ENCODE assay signal across 10 cellular contexts in genomic region chr2:174574657-174575056, GRCh38. TPM values are rescaled to one million over a fixed set of nuclear protein-coding genes. Genes with fewer than 3 reads are reported as not detected.
A peak's percentile ranks its signal among the peaks of the same experiment; 100 is the strongest.
DNase-seq lines count a peak whose midpoint lies in the region; ATAC-seq and TF ChIP-seq lines count a peak whose summit lies in the region.
"Had no signal": no experiment of that assay in that cellular context is flagged by ENCODE, and none has a peak within 500 bp of the region (broad histone marks: within the 10 kb centered on the region; RNA-seq: fewer than 3 reads in every experiment).

No MANE protein-coding gene starts in this region.

- POLR2A ChIA-PET in CD4-positive, alpha-beta T cell (lab: Charles Lee): interaction anchor here (0.8 to 3.6 kb wide), 8 partner anchors 8 to 105 kb away, joined by 3 to 10 read pairs (median 3); no protein-coding TSS in a partner anchor

- H3K27ac ChIP-seq in CD4-positive, alpha-beta T cell (ENCODE audit: low read depth, low read length): no peak overlapping the region
- H3K27ac ChIP-seq: neural progenitor cell had no signal

- ATAC-seq in CD4-positive, alpha-beta T cell (ENCODE audit: poor library complexity): no peak
- no peak for ATAC-seq in T-helper 17 cell

- TF ChIP-seq CTCF in CD4-positive, alpha-beta T cell (IDR thresholded peaks at IDR 0.05): no peak

- no peaks in the 10 kb centered on the region for H3K9me3 ChIP-seq in CD4-positive, alpha-beta T cell (ENCODE audit: control insufficient read depth, low read length)
- H3K9me3 ChIP-seq in T-helper 17 cell (ENCODE audit: control insufficient read depth, low read length, poor library complexity, severe bottlenecking): no peaks in the 10 kb centered on the region
- H3K9me3 ChIP-seq: heart left ventricle had no signal

- peaks cover 100% of the 10 kb centered on the region for H3K36me3 Mint-ChIP-seq in CD4-positive, alpha-beta T cell (ENCODE audit: low read depth)
- peaks cover 8% of the 10 kb centered on the region for H3K36me3 Mint-ChIP-seq in T-helper 17 cell (ENCODE audit: low read depth)
- peaks cover 38 to 58% (median 44%) of the 10 kb centered on the region in 3 donors for H3K36me3 Mint-ChIP-seq in immature natural killer cell

- no peaks in the 10 kb centered on the region for H3K27me3 ChIP-seq in CD4-positive, alpha-beta T cell (ENCODE audit: control insufficient read depth, insufficient read depth, low read length)
- H3K27me3 ChIP-seq: heart left ventricle, neural progenitor cell had no signal

- intact Hi-C loops in CD4-positive, alpha-beta T cell (cut with DNase I, micrococcal nuclease): loop anchor here in 1 of 2 experiments (5.0 kb wide), 2 partner anchors 43 to 58 kb away; no protein-coding TSS in a partner anchor

- no peaks in the 10 kb centered on the region for H3K27me3 Mint-ChIP-seq in CD4-positive, alpha-beta T cell
- H3K27me3 Mint-ChIP-seq in T-helper 17 cell (no peaks in the 10 kb centered on the region), immature natural killer cell (ENCODE audit: low read depth in 3 of 3) (peaks cover 0 to 3% (median 2%) of the 10 kb centered on the region in 3 donors)

- H3K27ac Mint-ChIP-seq in CD4-positive, alpha-beta T cell: peak overlapping the region; percentile 77
- peak overlapping the region; percentile 90 for H3K27ac Mint-ChIP-seq in T-helper 17 cell
- peak overlapping the region; percentile 40 to 88 (median 78) for H3K27ac Mint-ChIP-seq in immature natural killer cell
- H3K27ac Mint-ChIP-seq: neural progenitor cell had no signal

- no peak for DNase-seq in CD4-positive, alpha-beta T cell
- DNase-seq in DMS153 (lab: John Stamatoyannopoulos, UW): peak; percentile 42
- no peak for DNase-seq in T-helper 17 cell
- DNase-seq in immature natural killer cell: no peak
- DNase-seq in dermis blood vessel endothelial cell: no peak
- DNase-seq in LoVo (ENCODE audit: low spot score): no peak
- DNase-seq in pons (ENCODE audit: low spot score): no peak
- DNase-seq: heart left ventricle, NCI-H1048 had no signal

- H3K4me1 Mint-ChIP-seq in CD4-positive, alpha-beta T cell (ENCODE audit: low read depth): peaks cover 86% of the 10 kb centered on the region
- H3K4me1 Mint-ChIP-seq in T-helper 17 cell (peaks cover 28% of the 10 kb centered on the region), immature natural killer cell (peaks cover 68 to 79% of the 10 kb centered on the region in 2 donors)
- H3K4me1 Mint-ChIP-seq: neural progenitor cell had no signal

- no peaks in the 10 kb centered on the region for H3K9me3 Mint-ChIP-seq in CD4-positive, alpha-beta T cell
- no peaks in the 10 kb centered on the region for H3K9me3 Mint-ChIP-seq in immature natural killer cell
- H3K9me3 Mint-ChIP-seq: neural progenitor cell had no signal

- CTCF ChIA-PET in CD4-positive, alpha-beta T cell (lab: Charles Lee): interaction anchor here (0.9 to 12.2 kb wide), 3 partner anchors 24 to 121 kb away, joined by 3 to 243 read pairs (median 9); partner anchors contain the start of gene WIPF1

- no peak overlapping the region for H3K4me3 Mint-ChIP-seq in CD4-positive, alpha-beta T cell
- H3K4me3 Mint-ChIP-seq in T-helper 17 cell: no peak overlapping the region
- H3K4me3 Mint-ChIP-seq in immature natural killer cell: no peak overlapping the region
- H3K4me3 Mint-ChIP-seq: neural progenitor cell had no signal

RNA-seq across cellular contexts. Expression of gene WIPF1, which starts 22.9 kb away (rescaled TPM):
- total RNA-seq in CD4-positive, alpha-beta T cell: 100 to 1,000 TPM; 237 to 264 TPM
- total RNA-seq in T-helper 17 cell (100 to 1,000 TPM; 368 to 424 TPM), dermis blood vessel endothelial cell (13.5 and 14.1 TPM in 2 replicates)
- polyA plus RNA-seq in immature natural killer cell: 100 to 1,000 TPM in 2 of 3 donors, 10 to 100 TPM in 1; 93.7 to 252 (median 131) TPM

Comparison
In these comparisons a context has a peak if more than half of its experiments do, and no peak if none do; other contexts are left out.
1. RNA of gene WIPF1, which starts 22.9 kb away (total RNA-seq): 368 to 424 TPM in T-helper 17 cell and 237 to 264 TPM in CD4-positive, alpha-beta T cell; 13.5 to 14.1 TPM in dermis blood vessel endothelial cell; every median in the first group is over 10 times any median in the second.
2. Peak in every context shown above with its lines, with median percentiles within 50 percentile points of each other: H3K27ac Mint-ChIP-seq.